ENCODE assay signal across 28 cellular contexts in genomic region chr3:27802849-27803248, GRCh38.
"Had no signal": no experiment of that assay in that cellular context is flagged by ENCODE, and none has a peak within 500 bp of the region (broad histone marks: within the 10 kb centered on the region; RNA-seq: fewer than 3 reads in every experiment).

No MANE protein-coding gene starts in this region.

- H3K9me3 Mint-ChIP-seq: activated CD4-positive, alpha-beta memory T cell treated with anti-CD3 and anti-CD28 coated beads for 36 hours; activated CD4-positive, alpha-beta T cell treated with anti-CD3 and anti-CD28 coated beads, Interleukin-2, amount 10 ng/mL, durations not matched to agents 24 days and 14 days; activated naive CD4-positive, alpha-beta T cell treated with anti-CD3 and anti-CD28 coated beads for 36 hours; activated naive CD4-positive, alpha-beta T cell treated with anti-CD3 and anti-CD28 coated beads, Interleukin-2, amount 50 U/mL, for 24 hours; activated T-cell treated with anti-CD3 and anti-CD28 coated beads, Interleukin-2, amount 50 U/mL, for 4 hours; activated T-helper 2 cell treated with anti-CD3 and anti-CD28 coated beads, Interferon-gamma antibody, Interleukin-2, Interleukin-4, amounts not matched to agents 10 μg/mL and 5 μg/mL and 100 μg/mL, durations not matched to agents 14 hours and 24 hours and 36 hours; effector memory CD8-positive, alpha-beta T cell; T-cell had no signal

- DNase-seq: activated CD4-positive, alpha-beta memory T cell treated with anti-CD3 and anti-CD28 coated beads for 36 hours; activated CD4-positive, alpha-beta T cell treated with anti-CD3 and anti-CD28 coated beads for 36 hours; activated CD4-positive, alpha-beta T cell treated with anti-CD3 and anti-CD28 coated beads, Interleukin-2, amount 10 ng/mL, durations not matched to agents 24 days and 14 days; activated CD4-positive, CD25-positive, alpha-beta regulatory T cell; activated CD4-positive, CD25-positive, alpha-beta regulatory T cell treated with anti-CD3 and anti-CD28 coated beads, Interleukin-2, amount 50 U/mL, for 72 hours; activated CD8-positive, alpha-beta memory T cell treated with anti-CD3 and anti-CD28 coated beads for 24 hours; activated effector memory CD4-positive, alpha-beta T cell treated with anti-CD3 and anti-CD28 coated beads, Interleukin-2, amount 50 U/mL, for 16 hours; activated naive CD4-positive, alpha-beta T cell treated with anti-CD3 and anti-CD28 coated beads for 36 hours; activated naive CD8-positive, alpha-beta T cell treated with anti-CD3 and anti-CD28 coated beads for 36 hours; activated naive CD8-positive, alpha-beta T cell treated with anti-CD3 and anti-CD28 coated beads, Interleukin-2, amount 50 U/mL, for 24 hours; activated T-cell treated with anti-CD3 and anti-CD28 coated beads, Interleukin-2, amount 50 U/mL, for 4 hours; adrenal gland; amygdala; aorta; body of pancreas; caudate nucleus; cortex of kidney; dermis blood vessel endothelial cell; effector CD4-positive, alpha-beta T cell; effector memory CD8-positive, alpha-beta T cell; esophagus squamous epithelium; foreskin melanocyte; heart right ventricle; T-cell had no signal

- H3K36me3 Mint-ChIP-seq: activated CD4-positive, alpha-beta memory T cell treated with anti-CD3 and anti-CD28 coated beads for 36 hours; activated naive CD4-positive, alpha-beta T cell treated with anti-CD3 and anti-CD28 coated beads, Interleukin-2, amount 50 U/mL, for 24 hours; activated naive CD8-positive, alpha-beta T cell treated with anti-CD3 and anti-CD28 coated beads for 36 hours; T-cell had no signal

- H3K9me3 ChIP-seq: adrenal gland, body of pancreas, esophagus squamous epithelium, gastroesophageal sphincter, heart right ventricle had no signal

- H3K27ac Mint-ChIP-seq: activated CD4-positive, alpha-beta memory T cell treated with anti-CD3 and anti-CD28 coated beads for 36 hours; activated CD4-positive, alpha-beta T cell treated with anti-CD3 and anti-CD28 coated beads for 36 hours; activated CD4-positive, alpha-beta T cell treated with anti-CD3 and anti-CD28 coated beads, Interleukin-2, amount 10 ng/mL, durations not matched to agents 24 days and 14 days; activated naive CD4-positive, alpha-beta T cell treated with anti-CD3 and anti-CD28 coated beads for 36 hours; activated naive CD4-positive, alpha-beta T cell treated with anti-CD3 and anti-CD28 coated beads, Interleukin-2, amount 50 U/mL, for 24 hours; activated naive CD8-positive, alpha-beta T cell treated with anti-CD3 and anti-CD28 coated beads for 36 hours; activated naive CD8-positive, alpha-beta T cell treated with anti-CD3 and anti-CD28 coated beads, Interleukin-2, amount 50 U/mL, for 24 hours; activated T-helper 2 cell treated with anti-CD3 and anti-CD28 coated beads, Interferon-gamma antibody, Interleukin-2, Interleukin-4, amounts not matched to agents 10 μg/mL and 5 μg/mL and 100 μg/mL, durations not matched to agents 14 hours and 24 hours and 36 hours; effector memory CD8-positive, alpha-beta T cell; T-cell; T-helper 1 cell treated with Interleukin-12 subunit alpha and Interleukin-12 subunit beta and Interleukin-4 antibody, amounts not matched to agents 30 μg/mL and 1 μg/mL, for 36 hours had no signal

- ATAC-seq: activated CD4-positive, alpha-beta T cell treated with anti-CD3 and anti-CD28 coated beads for 36 hours; activated naive CD8-positive, alpha-beta T cell treated with anti-CD3 and anti-CD28 coated beads, Interleukin-2, amount 50 U/mL, for 24 hours; activated T-cell treated with anti-CD3 and anti-CD28 coated beads, Interleukin-2, amount 50 U/mL, for 4 hours; body of pancreas; effector memory CD8-positive, alpha-beta T cell; gastroesophageal sphincter; heart right ventricle; T-cell had no signal

- H3K27me3 Mint-ChIP-seq: activated CD4-positive, alpha-beta T cell treated with anti-CD3 and anti-CD28 coated beads for 36 hours; activated CD4-positive, alpha-beta T cell treated with anti-CD3 and anti-CD28 coated beads, Interleukin-2, amount 10 ng/mL, durations not matched to agents 24 days and 14 days; activated naive CD4-positive, alpha-beta T cell treated with anti-CD3 and anti-CD28 coated beads, Interleukin-2, amount 50 U/mL, for 24 hours; activated naive CD8-positive, alpha-beta T cell treated with anti-CD3 and anti-CD28 coated beads for 36 hours; activated naive CD8-positive, alpha-beta T cell treated with anti-CD3 and anti-CD28 coated beads, Interleukin-2, amount 50 U/mL, for 24 hours; effector memory CD8-positive, alpha-beta T cell; T-cell had no signal

- H3K4me3 Mint-ChIP-seq: activated CD4-positive, alpha-beta memory T cell treated with anti-CD3 and anti-CD28 coated beads for 36 hours; activated CD4-positive, alpha-beta T cell treated with anti-CD3 and anti-CD28 coated beads for 36 hours; activated CD4-positive, alpha-beta T cell treated with anti-CD3 and anti-CD28 coated beads, Interleukin-2, amount 10 ng/mL, durations not matched to agents 24 days and 14 days; activated naive CD4-positive, alpha-beta T cell treated with anti-CD3 and anti-CD28 coated beads for 36 hours; activated naive CD4-positive, alpha-beta T cell treated with anti-CD3 and anti-CD28 coated beads, Interleukin-2, amount 50 U/mL, for 24 hours; activated naive CD8-positive, alpha-beta T cell treated with anti-CD3 and anti-CD28 coated beads for 36 hours; activated naive CD8-positive, alpha-beta T cell treated with anti-CD3 and anti-CD28 coated beads, Interleukin-2, amount 50 U/mL, for 24 hours; activated T-cell treated with anti-CD3 and anti-CD28 coated beads, Interleukin-2, amount 50 U/mL, for 4 hours; effector memory CD8-positive, alpha-beta T cell; T-cell; T-helper 1 cell treated with Interleukin-12 subunit alpha and Interleukin-12 subunit beta and Interleukin-4 antibody, amounts not matched to agents 30 μg/mL and 1 μg/mL, for 36 hours had no signal
